Comparison of ENCODE assay signal across 11 cellular contexts in the genomic region with DNA sequence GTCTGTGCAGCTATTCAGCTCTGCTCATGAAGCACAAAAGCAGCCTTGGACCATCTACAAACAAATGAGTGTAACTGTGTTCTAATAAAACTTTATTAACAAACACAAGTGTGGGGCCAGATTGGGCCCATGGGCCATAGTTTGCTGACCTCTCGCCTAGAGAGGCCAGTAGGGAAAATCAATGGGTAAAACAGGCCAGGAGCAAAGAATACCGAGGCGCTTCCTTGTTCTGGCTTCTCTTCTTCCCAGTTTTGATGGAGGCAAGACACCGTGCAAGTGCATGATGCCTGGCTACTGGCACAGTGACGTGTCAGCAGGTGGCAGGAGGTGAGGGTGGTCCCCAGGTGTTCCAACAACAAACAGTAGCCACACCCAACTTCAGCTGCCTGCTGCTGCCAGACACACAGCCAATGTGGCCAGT.
"Had no signal": no experiment of that assay in that cellular context is flagged by ENCODE, and none has a peak within 500 bp of the region (broad histone marks: within the 10 kb centered on the region; RNA-seq: fewer than 3 reads in every experiment).

No MANE protein-coding gene starts in this region.

- H3K9me3 ChIP-seq: gastrocnemius medialis, transverse colon had no signal

- H3K27ac ChIP-seq: gastrocnemius medialis, transverse colon had no signal

- H3K4me1 ChIP-seq: gastrocnemius medialis, transverse colon had no signal

- H3K27me3 ChIP-seq: gastrocnemius medialis, transverse colon had no signal

- H3K36me3 ChIP-seq: gastrocnemius medialis, transverse colon had no signal

- H3K4me3 ChIP-seq: gastrocnemius medialis, lung, smooth muscle cell, transverse colon had no signal

- DNase-seq: activated CD4-positive, alpha-beta T cell treated with anti-CD3 and anti-CD28 coated beads, Interleukin-2, amount 50 U/mL, for 1 hour; activated naive CD4-positive, alpha-beta T cell treated with Interleukin-2 at 50 U/mL for 16 hours; gastrocnemius medialis; naive B cell; right cardiac atrium; stimulated activated naive CD4-positive, alpha-beta T cell; substantia nigra; T-helper 2 cell; transverse colon had no signal

- ATAC-seq: gastrocnemius medialis, right cardiac atrium had no signal
